In the genomic region with DNA sequence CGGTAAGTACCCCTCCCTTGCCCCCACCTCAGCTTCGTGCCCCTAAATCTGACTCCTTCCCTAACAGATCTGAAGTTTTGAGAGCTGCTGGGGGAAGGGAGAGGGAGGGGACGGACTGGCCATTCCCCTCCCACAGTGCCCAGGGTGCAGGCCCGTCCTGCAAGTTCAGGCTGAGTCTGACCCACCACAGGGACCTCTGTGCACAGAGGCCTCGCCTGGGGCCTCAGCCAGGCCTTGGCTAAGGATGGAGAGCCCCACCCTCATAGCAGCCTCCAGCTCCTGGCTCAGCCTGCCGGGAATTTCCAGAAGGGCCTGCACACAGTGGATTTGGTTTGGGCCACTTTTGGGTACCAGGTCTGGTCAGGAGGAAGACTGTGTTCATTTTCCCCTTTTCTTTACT, we compare ENCODE assay signal across 21 cellular contexts. TPM values are rescaled to one million over a fixed set of nuclear protein-coding genes. Genes with fewer than 3 reads are reported as not detected.
A peak's percentile ranks its signal among the peaks of the same experiment; 100 is the strongest.
DNase-seq lines count a peak whose midpoint lies in the region; ATAC-seq, FAIRE-seq and TF ChIP-seq lines count a peak whose summit lies in the region.
"Had no signal": no experiment of that assay in that cellular context is flagged by ENCODE, and none has a peak within 500 bp of the region (broad histone marks: within the 10 kb centered on the region; RNA-seq: fewer than 3 reads in every experiment).

No MANE protein-coding gene starts in this region.

- DNase-seq in HepG2 (ENCODE audit: low spot score) = no peak
- peak; percentile 47 for DNase-seq in fibroblast of peridontal ligament (ENCODE audit: extremely low read depth)
- DNase-seq in naive thymus-derived CD4-positive, alpha-beta T cell = no peak
- DNase-seq in dedifferentiated amniotic fluid mesenchymal stem cell (ENCODE audit: extremely low spot score) = no peak
- DNase-seq in GM20000 (ENCODE audit: low spot score) = no peak
- DNase-seq in CD4-positive, alpha-beta T cell = no peak
- DNase-seq: activated CD4-positive, alpha-beta T cell treated with anti-CD3 and anti-CD28 coated beads for 1 hour; activated T-cell treated with anti-CD3 and anti-CD28 coated beads for 4 hours; effector CD4-positive, alpha-beta T cell; KBM-7; NCI-H1092 treated with DMSO at 0.1 percent for 48 hours; nephron progenitor cell; SHP77 treated with DMSO at 0.1 percent for 48 hours; stimulated activated CD4-positive, alpha-beta T cell treated with anti-CD3 and anti-CD28 coated beads, Interleukin-4, amount 100 ng/mL, for 1 hour; stimulated activated CD8-positive, alpha-beta memory T cell treated with anti-CD3 and anti-CD28 coated beads, Interleukin-4, amount 100 ng/mL, for 48 hours had no signal

- no peaks in the 10 kb centered on the region for H3K27me3 ChIP-seq in liver (ENCODE audit: control insufficient read depth in 4 of 4, insufficient read depth in 4 of 4, low read length in 3 of 4)
- H3K27me3 ChIP-seq in HepG2 (ENCODE audit: control insufficient read depth in 1 of 2, insufficient read depth in 2 of 2, low read length in 2 of 2) = peaks cover 3 to 22% of the 10 kb centered on the region in 2 experiments; a peak in 4 of 5 replicates
- H3K27me3 ChIP-seq in naive thymus-derived CD4-positive, alpha-beta T cell (ENCODE audit: control insufficient read depth in 2 of 2, insufficient read depth in 2 of 2, low read length in 2 of 2) = no peaks in the 10 kb centered on the region
- H3K27me3 ChIP-seq in CD4-positive, alpha-beta T cell (ENCODE audit: control insufficient read depth, insufficient read depth, low read length) = no peaks in the 10 kb centered on the region

- H3K4me2 ChIP-seq in HepG2 (ENCODE audit: low read depth, low read length) = no peak overlapping the region

- CTCF ChIA-PET in HepG2 (lab: Yijun Ruan, JAX; ENCODE audit: low intra/inter-chr PET ratio, low total read pairs) = no interaction called here
- CTCF ChIA-PET in naive thymus-derived CD4-positive, alpha-beta T cell (lab: Charles Lee) = no interaction called here
- CTCF ChIA-PET in CD4-positive, alpha-beta T cell (lab: Charles Lee) = no interaction called here

- H3K4me1 Mint-ChIP-seq in naive thymus-derived CD4-positive, alpha-beta T cell = peaks cover 10 to 33% (median 28%) of the 10 kb centered on the region in 7 donors
- peaks cover 24% of the 10 kb centered on the region for H3K4me1 Mint-ChIP-seq in CD4-positive, alpha-beta T cell (ENCODE audit: low read depth)

- H3K36me3 ChIP-seq in liver (ENCODE audit: control insufficient read depth in 4 of 4, insufficient read depth in 3 of 4, low read depth in 1 of 4, low read length in 3 of 4) (no peaks in the 10 kb centered on the region), HepG2 (replicated peaks in 1 of 2; ENCODE audit: control insufficient read depth in 1 of 2, insufficient read depth in 2 of 2, low read length in 2 of 2) (no peaks in the 10 kb centered on the region)
- no peaks in the 10 kb centered on the region for H3K36me3 ChIP-seq in naive thymus-derived CD4-positive, alpha-beta T cell (ENCODE audit: control insufficient read depth in 2 of 3, insufficient read depth in 3 of 3, low read length in 3 of 3)

- no peaks in the 10 kb centered on the region for H3K79me2 ChIP-seq in HepG2 (ENCODE audit: insufficient read depth, low read length)

- no peak for TF ChIP-seq RAD21 in liver (IDR thresholded peaks at IDR 0.05)
- no peak for TF ChIP-seq RAD21 in HepG2 (CRISPR knock-in tag; IDR thresholded peaks at IDR 0.05)

- no peaks in the 10 kb centered on the region for H4K20me1 ChIP-seq in HepG2 (ENCODE audit: insufficient read depth, low read length)

- POLR2A ChIA-PET in HepG2 (lab: Yijun Ruan, JAX) = no interaction called here
- POLR2A ChIA-PET in naive thymus-derived CD4-positive, alpha-beta T cell (lab: Charles Lee) = interaction anchor here (0.7 to 1.3 kb wide), 5 partner anchors 20 to 140 kb away, joined by 3 to 6 read pairs (median 3); no protein-coding TSS in a partner anchor
- POLR2A ChIA-PET in CD4-positive, alpha-beta T cell (lab: Charles Lee) = interaction anchor here (0.6 to 2.3 kb wide), 4 partner anchors 11 to 93 kb away, joined by 3 to 17 read pairs (median 3); no protein-coding TSS in a partner anchor

- in situ Hi-C loops in HepG2 (cut with HindIII; ENCODE audit: extremely low pct_ligation_motif_present, low pct_unique_long_range_greater_than_20kb) = no loop called here

- TF ChIP-seq CTCF in liver (IDR thresholded peaks at IDR 0.05; ENCODE audit: low read depth, low read length, missing input control) (no peak), HepG2 (CRISPR knock-in tag; IDR thresholded peaks at IDR 0.05) (no peak), GM20000 (IDR thresholded peaks at IDR 0.05; ENCODE audit: extremely low read depth, missing control alignments) (no peak)
- TF ChIP-seq CTCF in CD4-positive, alpha-beta T cell (IDR thresholded peaks at IDR 0.05) = no peak

- no peak for TF ChIP-seq EP300 in HepG2 (IDR thresholded peaks at IDR 0.05; ENCODE audit: low read depth in 2 of 2, low read length in 2 of 2)
- no peak for TF ChIP-seq EP300 in HepG2 (CRISPR knock-in tag; IDR thresholded peaks at IDR 0.05; ENCODE audit: borderline replicate concordance)

- H3K9me3 Mint-ChIP-seq in naive thymus-derived CD4-positive, alpha-beta T cell = no peaks in the 10 kb centered on the region
- H3K9me3 Mint-ChIP-seq in CD4-positive, alpha-beta T cell = no peaks in the 10 kb centered on the region
- H3K9me3 Mint-ChIP-seq: nephron progenitor cell had no signal

- H3K4me3 Mint-ChIP-seq in naive thymus-derived CD4-positive, alpha-beta T cell = no peak overlapping the region
- H3K4me3 Mint-ChIP-seq in CD4-positive, alpha-beta T cell = no peak overlapping the region
- H3K4me3 Mint-ChIP-seq: activated naive CD8-positive, alpha-beta T cell; nephron progenitor cell had no signal

- H3K4me1 ChIP-seq in liver (ENCODE audit: control insufficient read depth in 4 of 4, insufficient read depth in 4 of 4, low read length in 3 of 4) (peaks cover 0 to 6% (median 1%) of the 10 kb centered on the region in 4 donors), HepG2 (ENCODE audit: insufficient read depth, low read length) (peaks cover 11% of the 10 kb centered on the region)
- peaks cover 20 to 33% of the 10 kb centered on the region in 2 donors for H3K4me1 ChIP-seq in naive thymus-derived CD4-positive, alpha-beta T cell (ENCODE audit: control insufficient read depth in 2 of 2, insufficient read depth in 2 of 2, low read length in 2 of 2)

- peaks cover 0 to 4% (median 0%) of the 10 kb centered on the region in 5 donors for H3K36me3 Mint-ChIP-seq in naive thymus-derived CD4-positive, alpha-beta T cell
- no peaks in the 10 kb centered on the region for H3K36me3 Mint-ChIP-seq in CD4-positive, alpha-beta T cell (ENCODE audit: low read depth)
- H3K36me3 Mint-ChIP-seq: activated naive CD8-positive, alpha-beta T cell had no signal

- H3K9me3 ChIP-seq in liver (ENCODE audit: control insufficient read depth in 4 of 4, low read length in 3 of 4) (no peaks in the 10 kb centered on the region), HepG2 (ENCODE audit: low read length) (no peaks in the 10 kb centered on the region)
- H3K9me3 ChIP-seq in naive thymus-derived CD4-positive, alpha-beta T cell (ENCODE audit: control insufficient read depth in 2 of 3, low read length in 3 of 3) = no peaks in the 10 kb centered on the region
- H3K9me3 ChIP-seq in CD4-positive, alpha-beta T cell (ENCODE audit: control insufficient read depth, low read length) = no peaks in the 10 kb centered on the region

- H3K27me3 Mint-ChIP-seq in naive thymus-derived CD4-positive, alpha-beta T cell = no peaks in the 10 kb centered on the region
- H3K27me3 Mint-ChIP-seq in CD4-positive, alpha-beta T cell = no peaks in the 10 kb centered on the region
- H3K27me3 Mint-ChIP-seq: activated naive CD8-positive, alpha-beta T cell had no signal

- BruUV-seq in HepG2 (replicated peaks; lab: Mats Ljungman, UMichigan) = no TSS peak

- WGBS in liver = 72% methylated on average over 6 of the region's 6 CpGs
- WGBS in HepG2 (ENCODE audit: low lambda C conversion rate) = 6% methylated on average over 2 of the region's 6 CpGs

- TF ChIP-seq POLR2A in HepG2 (IDR thresholded peaks at IDR 0.05; ENCODE audit: insufficient read depth in 1 of 2, low read depth in 2 of 2, low read length in 2 of 2) = no peak

- H3K27ac ChIP-seq in liver (ENCODE audit: low read depth in 1 of 2, low read length in 2 of 2) (no peak overlapping the region), HepG2 (ENCODE audit: extremely low read length, insufficient read depth, low read length) (no peak overlapping the region)
- H3K27ac ChIP-seq in naive thymus-derived CD4-positive, alpha-beta T cell (ENCODE audit: low read depth, low read length) = no peak overlapping the region
- H3K27ac ChIP-seq in CD4-positive, alpha-beta T cell (ENCODE audit: low read depth, low read length) = no peak overlapping the region
- H3K27ac ChIP-seq: HL-60 had no signal

- H3K9ac ChIP-seq in liver (ENCODE audit: low read depth in 1 of 2, low read length in 2 of 2) (no peak overlapping the region), HepG2 (ENCODE audit: insufficient read depth, low read depth, low read length) (no peak overlapping the region)

- H3K27ac Mint-ChIP-seq in naive thymus-derived CD4-positive, alpha-beta T cell = peak overlapping the region in 6 of 9 donors; percentile 12 to 81 (median 42)
- H3K27ac Mint-ChIP-seq in CD4-positive, alpha-beta T cell = no peak overlapping the region
- H3K27ac Mint-ChIP-seq: activated naive CD8-positive, alpha-beta T cell; nephron progenitor cell had no signal

- H3K4me3 ChIP-seq in liver (ENCODE audit: low read depth in 1 of 3, low read length in 3 of 3) (no peak overlapping the region), HepG2 (replicated peaks in 1 of 3; ENCODE audit: insufficient read depth in 1 of 3, low read depth in 2 of 3, low read length in 3 of 3) (no peak overlapping the region)
- H3K4me3 ChIP-seq in naive thymus-derived CD4-positive, alpha-beta T cell (ENCODE audit: low read length) = no peak overlapping the region
- H3K4me3 ChIP-seq: lung had no signal

- FAIRE-seq in HepG2 (lab: Jason Lieb, UNC) = no peak
- FAIRE-seq: D721Med had no signal

- no peak overlapping the region for H2AFZ ChIP-seq in HepG2 (ENCODE audit: low read length)

- intact Hi-C loops in HepG2 (cut with micrococcal nuclease; ENCODE audit: unreplicated experiment) = no loop called here
- intact Hi-C loops in naive thymus-derived CD4-positive, alpha-beta T cell (cut with micrococcal nuclease) = no loop called here
- intact Hi-C loops in CD4-positive, alpha-beta T cell (cut with DNase I, micrococcal nuclease) = no loop called here

- ATAC-seq in HepG2 (no peak), GM21737 (IDR thresholded peaks at IDR 0.05; ENCODE audit: unreplicated experiment) (no peak)
- ATAC-seq in naive thymus-derived CD4-positive, alpha-beta T cell = no peak
- ATAC-seq in CD4-positive, alpha-beta T cell (ENCODE audit: poor library complexity) = no peak

RNA-seq across cellular contexts. Expression of gene TNFRSF1B, which starts 31.2 kb away (rescaled TPM):
- total RNA-seq in liver (10 to 100 TPM; 16.0 to 16.9 TPM), HepG2 (2016; rRNA removed; fragmentation: Illumina TruSeq; extraction: Trizol) (0.04 TPM in 1 of 2 replicates, not detected in the other)
- polyA plus RNA-seq in liver (10 to 100 TPM in 1 of 2 donors, 1 to 10 TPM in 1; 7.2 to 19.6 TPM), HepG2 (2011; rRNA removed) (0.11 and 0.29 TPM in 2 replicates)
- not detected in 2 replicates for total RNA-seq in HepG2 (2016; cell fraction: cytosol; rRNA removed; fragmentation: Illumina TruSeq; extraction: Trizol; ENCODE audit: low read depth)
- total RNA-seq in HepG2 (2016; cell fraction: insoluble cytoplasmic fraction; rRNA removed; fragmentation: Illumina TruSeq; extraction: Trizol) = not detected in 2 replicates
- not detected in 2 replicates for total RNA-seq in HepG2 (2016; cell fraction: membrane; rRNA removed; fragmentation: Illumina TruSeq; extraction: Trizol)
- not detected in 2 replicates for total RNA-seq in HepG2 (2016; cell fraction: nucleus; rRNA removed; fragmentation: Illumina TruSeq; extraction: Trizol)
- 0.05 and 0.07 TPM in 2 replicates for polyA plus RNA-seq in HepG2 (2011; cell fraction: cytosol; rRNA removed)
- 0.05 TPM in 2 replicates for polyA plus RNA-seq in HepG2 (2011; cell fraction: nucleus; rRNA removed)
- polyA plus RNA-seq in HepG2 (2012) = not detected in 2 replicates
- not detected in 2 replicates for polyA plus RNA-seq in HepG2 (2016; cell fraction: cytosol; fragmentation: Illumina TruSeq; extraction: Trizol; ENCODE audit: low read depth)
- polyA plus RNA-seq in HepG2 (2016; cell fraction: insoluble cytoplasmic fraction; fragmentation: Illumina TruSeq; extraction: Trizol; ENCODE audit: low read depth) = not detected in 2 replicates
- not detected in 2 replicates for polyA plus RNA-seq in HepG2 (2016; cell fraction: membrane; fragmentation: Illumina TruSeq; extraction: Trizol; ENCODE audit: low read depth)
- polyA plus RNA-seq in HepG2 (2016; cell fraction: nucleus; fragmentation: Illumina TruSeq; extraction: Trizol; ENCODE audit: insufficient read depth, low read depth) = not detected in 2 replicates
- polyA minus RNA-seq in HepG2 (2011; rRNA and poly(A)+ RNA removed; ENCODE audit: low replicate concordance) = 0.14 and 1.1 TPM in 2 replicates
- not detected in 2 replicates for polyA minus RNA-seq in HepG2 (2011; cell fraction: cytosol; rRNA and poly(A)+ RNA removed)
- polyA minus RNA-seq in HepG2 (2011; cell fraction: nucleus; rRNA and poly(A)+ RNA removed) = 0.90 TPM in 1 of 2 replicates, not detected in the other
- 100 to 1,000 TPM in 2 of 5 experiments, 10 to 100 TPM in 3; 38.6 to 278 (median 60.3) TPM for total RNA-seq in naive thymus-derived CD4-positive, alpha-beta T cell
- polyA plus RNA-seq in naive thymus-derived CD4-positive, alpha-beta T cell = 10 to 100 TPM; 30.1 to 48.2 TPM
- total RNA-seq in CD4-positive, alpha-beta T cell = 10 to 100 TPM; 61.9 to 62.6 TPM

Comparison
In these comparisons a context has a peak if more than half of its experiments do, and no peak if none do; other contexts are left out.
1. RNA of gene TNFRSF1B, which starts 31.2 kb away (total RNA-seq): 61.9 to 62.6 TPM in CD4-positive, alpha-beta T cell, 38.6 to 278 TPM in naive thymus-derived CD4-positive, alpha-beta T cell and 16.0 to 16.9 TPM in liver; 0.04 TPM in HepG2; every median in the first group is over 10 times any median in the second.